ENCODE assay signal across 8 cellular contexts in the genomic region with DNA sequence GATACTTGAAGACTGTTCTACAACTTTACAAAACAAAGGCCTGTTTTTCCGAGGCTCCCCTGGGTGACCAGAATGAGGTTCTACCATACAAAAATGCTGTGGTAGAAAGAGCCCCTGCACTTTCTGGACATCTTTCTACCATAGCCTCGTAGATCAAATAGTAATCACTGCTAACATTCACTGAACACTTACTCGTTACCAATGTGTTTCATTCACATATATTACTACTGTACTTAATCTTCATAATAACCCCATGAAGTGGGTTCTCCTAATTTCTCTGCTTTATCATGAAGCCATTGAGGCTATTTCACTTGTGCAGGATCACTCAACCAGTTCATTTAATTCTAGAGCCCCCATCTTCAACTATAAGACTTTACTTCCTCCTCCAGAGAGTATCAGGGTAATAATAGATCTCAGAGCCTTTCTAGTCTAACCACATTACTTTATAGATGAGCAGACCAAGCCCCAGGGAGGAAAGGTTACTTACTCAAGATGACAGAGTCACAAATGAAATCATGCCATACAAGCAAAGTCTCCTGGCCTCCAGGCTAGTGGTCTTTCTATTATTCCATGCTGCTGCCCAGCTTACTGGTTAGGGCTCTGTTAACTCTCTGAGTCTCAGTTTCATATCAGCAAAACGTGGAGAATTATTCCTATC. TPM values are rescaled to one million over a fixed set of nuclear protein-coding genes. Genes with fewer than 3 reads are reported as not detected.
DNase-seq lines count a peak whose midpoint lies in the region; ATAC-seq and TF ChIP-seq lines count a peak whose summit lies in the region.

No MANE protein-coding gene starts in this region.

- no peak overlapping the region for H2AFZ ChIP-seq in DND-41 (ENCODE audit: low read depth, low read length)

- H3K4me1 ChIP-seq in DND-41 (ENCODE audit: insufficient read depth, low read length) (peaks cover 24% of the 10 kb centered on the region), foreskin keratinocyte (peaks cover 31% of the 10 kb centered on the region), testis (peaks cover 29% of the 10 kb centered on the region)

- no peaks in the 10 kb centered on the region for H4K20me1 ChIP-seq in DND-41 (ENCODE audit: insufficient read depth, low read length)

- 75 to 82% methylated on average over 4 of the region's 4 CpGs for WGBS in testis, 2 donors

- ATAC-seq in DND-41 (ENCODE audit: insufficient read depth, low read depth) (no peak; the same call in 2 of the 3 replicates), GM21717 (IDR thresholded peaks at IDR 0.05; ENCODE audit: unreplicated experiment) (peak; percentile 8), foreskin keratinocyte (peak; percentile 37)

- H3K79me2 ChIP-seq in DND-41 (ENCODE audit: insufficient read depth, low read length) = no peaks in the 10 kb centered on the region

- H3K27me3 ChIP-seq in DND-41 (ENCODE audit: insufficient read depth, low read length, poor library complexity) (no peaks in the 10 kb centered on the region), foreskin keratinocyte (no peaks in the 10 kb centered on the region), testis (no peaks in the 10 kb centered on the region)

- H3K4me2 ChIP-seq in DND-41 (ENCODE audit: insufficient read depth, low read length) = no peak overlapping the region

- H3K27ac ChIP-seq in DND-41 (ENCODE audit: low read length) (peak overlapping the region; percentile 52), foreskin keratinocyte (peak overlapping the region; percentile 36), testis (no peak overlapping the region)

- no peak overlapping the region for H3K9ac ChIP-seq in DND-41 (ENCODE audit: low read depth, low read length)

- intact Hi-C loops in testis (cut with DNase I; ENCODE audit: low total_unique reads) = no loop called here

- DNase-seq in DND-41 = no peak
- DNase-seq in MV-4-11 (lab: John Stamatoyannopoulos, UW) = peak; percentile 45
- DNase-seq in foreskin keratinocyte = peak in 1 of 2 donors; percentile 42
- DNase-seq in iPS-NIHi11 (ENCODE audit: low spot score) = no peak
- DNase-seq in NCI-H1048 (lab: John Stamatoyannopoulos, UW) = no peak
- no peak for DNase-seq in testis
- DNase-seq in NCI-H1092 treated with DMSO at 0.1 percent for 48 hours (lab: John Stamatoyannopoulos, UW) = no peak

- H3K36me3 ChIP-seq in DND-41 (ENCODE audit: insufficient read depth, low read length) (no peaks in the 10 kb centered on the region), testis (ENCODE audit: low read depth, missing control alignments) (no peaks in the 10 kb centered on the region)

- TF ChIP-seq CTCF in DND-41 (IDR thresholded peaks at IDR 0.05; ENCODE audit: borderline replicate concordance, extremely low read depth, low read length, poor library complexity, severe bottlenecking) = no peak
- TF ChIP-seq CTCF in foreskin keratinocyte (conservative IDR thresholded peaks at IDR 0.05) = no peak
- TF ChIP-seq CTCF in testis (IDR thresholded peaks at IDR 0.05) = no peak

- no peaks in the 10 kb centered on the region for H3K9me3 ChIP-seq in DND-41 (ENCODE audit: insufficient read depth, low read length, severe bottlenecking)
- H3K9me3 ChIP-seq in testis = no peaks in the 10 kb centered on the region

- no peak overlapping the region for H3K4me3 ChIP-seq in DND-41 (ENCODE audit: low read depth in 1 of 2, low read length in 2 of 2)
- H3K4me3 ChIP-seq in testis = no peak overlapping the region

- TF ChIP-seq POLR2A in testis (IDR thresholded peaks at IDR 0.05) = no peak

RNA-seq across cellular contexts. Expression of a gene that starts 46.7 kb away (rescaled TPM):
- 68.1 and 73.4 TPM in 2 replicates for total RNA-seq in foreskin keratinocyte
- 34.9 and 38.5 TPM in 2 replicates for polyA plus RNA-seq in foreskin keratinocyte
- 100 to 1,000 TPM; 117 to 160 TPM for total RNA-seq in testis
- 59.3 TPM for polyA plus RNA-seq in testis (ENCODE audit: insufficient read depth, low read depth, low replicate concordance)

RNA-seq across cellular contexts. Expression of a gene that starts 51.1 kb away (rescaled TPM):
- total RNA-seq in foreskin keratinocyte (36.2 and 39.2 TPM in 2 replicates), testis (100 to 1,000 TPM; 108 to 127 TPM)
- polyA plus RNA-seq in foreskin keratinocyte (8.6 and 9.1 TPM in 2 replicates), testis (ENCODE audit: insufficient read depth, low read depth, low replicate concordance) (77.2 TPM)

Comparison
In these comparisons a context has a peak if more than half of its experiments do, and no peak if none do; other contexts are left out.
1. H3K27ac ChIP-seq: peak in DND-41 (single experiment) and foreskin keratinocyte (single experiment); none in testis (0 of 2).